ENCODE assay signal across 1 cellular context in genomic region chr14:77498120-77498979, GRCh38.
TF ChIP-seq lines count a peak whose summit lies in the region.

ISM2 (minus strand) TSS chr14:77498816; CDS start chr14:77498793, 23 bp downstream.

TF ChIP-seq in HepG2, 621 proteins besides CTCF, POLR2A, EP300 and RAD21 (continued from another document and continues in another):
- TF ChIP-seq AFF4 (CRISPR knock-in tag; IDR thresholded peaks at IDR 0.05) (no peak), ZNF691 (CRISPR knock-in tag; IDR thresholded peaks at IDR 0.05; ENCODE audit: borderline replicate concordance, low read depth) (peak; percentile 20; the same call in 1 of the 2 replicates), TEAD3 (CRISPR knock-in tag; optimal IDR thresholded peaks at IDR 0.05; ENCODE audit: borderline replicate concordance) (peak; percentile 49), ZBTB14 (CRISPR knock-in tag; IDR thresholded peaks at IDR 0.05) (peak; percentile 88), HHEX (CRISPR knock-in tag; IDR thresholded peaks at IDR 0.05) (no peak), TBP (CRISPR knock-in tag; IDR thresholded peaks at IDR 0.05) (no peak), NFE2 (CRISPR knock-in tag; IDR thresholded peaks at IDR 0.05) (no peak), ZNF557 (CRISPR knock-in tag; IDR thresholded peaks at IDR 0.05) (peak; percentile 55; the same call in 1 of the 2 replicates), ZNF432 (CRISPR knock-in tag; IDR thresholded peaks at IDR 0.05; ENCODE audit: borderline replicate concordance) (no peak), RFX3 (CRISPR knock-in tag; IDR thresholded peaks at IDR 0.05) (no peak), PHF20 (CRISPR knock-in tag; IDR thresholded peaks at IDR 0.05) (no peak; the same call in 1 of the 2 replicates), HNRNPUL1 (IDR thresholded peaks at IDR 0.05; ENCODE audit: low read depth, low read length) (no peak), ZNF33B (CRISPR knock-in tag; IDR thresholded peaks at IDR 0.05) (no peak), ZNF792 (CRISPR knock-in tag; IDR thresholded peaks at IDR 0.05) (peak; percentile 4), ZNF383 (CRISPR knock-in tag; IDR thresholded peaks at IDR 0.05; ENCODE audit: borderline replicate concordance) (no peak), ZNF878 (CRISPR knock-in tag; IDR thresholded peaks at IDR 0.05) (no peak), ZKSCAN8 (CRISPR knock-in tag; IDR thresholded peaks at IDR 0.05; ENCODE audit: borderline replicate concordance) (0 out of 2 replicates have a peak, but pooled peaks have one; percentile 10), ETV6 (CRISPR knock-in tag; conservative IDR thresholded peaks at IDR 0.05) (no peak; the same call in 1 of the 2 replicates), FOXK2 (IDR thresholded peaks at IDR 0.05) (no peak), THAP7 (CRISPR knock-in tag; IDR thresholded peaks at IDR 0.05) (no peak; the same call in none of the 2 replicates), GFI1 (CRISPR knock-in tag; IDR thresholded peaks at IDR 0.05; ENCODE audit: borderline replicate concordance) (no peak; the same call in 1 of the 2 replicates), SRSF1 (optimal IDR thresholded peaks at IDR 0.05; ENCODE audit: low read depth, low read length) (peak; percentile 35), ZBTB40 (IDR thresholded peaks at IDR 0.05) (no peak), ZBTB40 (CRISPR knock-in tag; IDR thresholded peaks at IDR 0.05) (peak; percentile 29; the same call in 1 of the 2 replicates), ZNF143 (CRISPR knock-in tag; IDR thresholded peaks at IDR 0.05) (no peak), TBX2 (CRISPR knock-in tag; IDR thresholded peaks at IDR 0.05; ENCODE audit: borderline replicate concordance) (peak; percentile 68; the same call in 1 of the 2 replicates), KLF13 (CRISPR knock-in tag; IDR thresholded peaks at IDR 0.05) (no peak), TEAD2 (CRISPR knock-in tag; IDR thresholded peaks at IDR 0.05) (no peak), ATF7-NPFF (CRISPR knock-in tag; IDR thresholded peaks at IDR 0.05; ENCODE audit: low read depth) (peak; percentile 66; the same call in 1 of the 2 replicates), ZNF318 (CRISPR knock-in tag; IDR thresholded peaks at IDR 0.05) (no peak), CREBL2 (CRISPR knock-in tag; IDR thresholded peaks at IDR 0.05; ENCODE audit: borderline replicate concordance) (peak; percentile 63; the same call in 1 of the 2 replicates), U2AF2 (IDR thresholded peaks at IDR 0.05; ENCODE audit: low read depth, low read length) (no peak), ZNF263 (CRISPR knock-in tag; IDR thresholded peaks at IDR 0.05) (peak; percentile 32; the same call in 1 of the 2 replicates), ZNF124 (CRISPR knock-in tag; IDR thresholded peaks at IDR 0.05) (peak; percentile 64; the same call in 1 of the 2 replicates), MIXL1 (CRISPR knock-in tag; IDR thresholded peaks at IDR 0.05) (no peak), MAF1 (CRISPR knock-in tag; IDR thresholded peaks at IDR 0.05; ENCODE audit: borderline replicate concordance) (no peak)
